In the genomic region with DNA sequence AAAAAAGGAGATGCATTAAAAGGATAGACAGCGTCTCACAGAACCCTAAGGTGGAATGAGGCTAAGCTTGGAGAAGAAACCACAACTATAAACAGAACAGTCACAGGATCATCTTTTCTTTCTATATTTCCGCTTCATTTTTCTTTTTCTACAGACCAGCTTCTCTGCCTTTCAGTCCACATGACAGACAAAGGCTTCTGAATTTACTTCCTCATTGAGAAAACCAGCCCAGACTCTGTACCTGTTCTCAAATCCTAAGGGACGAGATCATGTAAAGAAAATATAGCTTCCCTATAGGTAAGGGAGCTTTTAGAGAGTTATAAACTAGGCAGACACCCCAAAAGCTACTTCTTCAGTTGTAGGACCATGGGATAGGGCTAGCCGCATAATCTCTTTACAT, we compare ENCODE assay signal across 1 cellular context.
TF ChIP-seq lines count a peak whose summit lies in the region.

No MANE protein-coding gene starts in this region.

TF ChIP-seq in GM12878, 131 proteins besides CTCF, POLR2A, EP300 and RAD21:
- no peak for TF ChIP-seq ZNF274 (IDR thresholded peaks at IDR 0.05; ENCODE audit: insufficient read depth, insufficient read length)
- TF ChIP-seq BHLHE40 (IDR thresholded peaks at IDR 0.05; ENCODE audit: borderline replicate concordance in 1 of 2, low read depth in 2 of 2, low read length in 1 of 2), result no peak
- TF ChIP-seq RUNX3 (IDR thresholded peaks at IDR 0.05; ENCODE audit: low read length), result 0 out of 2 replicates have a peak, but pooled peaks have one; percentile 8
